ENCODE assay signal across 10 cellular contexts in genomic region chr7:149240637-149241036, GRCh38. TPM values are rescaled to one million over a fixed set of nuclear protein-coding genes. Genes with fewer than 3 reads are reported as not detected.
DNase-seq lines count a peak whose midpoint lies in the region; ATAC-seq, FAIRE-seq and TF ChIP-seq lines count a peak whose summit lies in the region.
"Had no signal": no experiment of that assay in that cellular context is flagged by ENCODE, and none has a peak within 500 bp of the region (broad histone marks: within the 10 kb centered on the region; RNA-seq: fewer than 3 reads in every experiment).

No MANE protein-coding gene starts in this region.

- TF ChIP-seq POLR2A in gastrocnemius medialis (IDR thresholded peaks at IDR 0.05), result no peak

- H3K27me3 ChIP-seq in H7 (ENCODE audit: control insufficient read depth, insufficient read depth, low read length), result 0 out of 2 replicates have a peak, but pooled peaks cover 1% of the 10 kb centered on the region
- H3K27me3 ChIP-seq in gastrocnemius medialis, result no peaks in the 10 kb centered on the region

- no peak for FAIRE-seq in D721Med (lab: Jason Lieb, UNC)

- peak overlapping the region; percentile 78; the same call in 1 of the 2 replicates for H3K27ac ChIP-seq in VCaP
- H3K27ac ChIP-seq in gastrocnemius medialis, result peak overlapping the region in 2 of 4 donors; percentile 84 to 91

- in situ Hi-C loops in gastrocnemius medialis (cut with MboI; ENCODE audit: low sequenced_read_pairs in 4 of 4), result no loop called here

- peaks cover 24 to 25% of the 10 kb centered on the region in 2 donors for H3K4me1 ChIP-seq in gastrocnemius medialis

- DNase-seq in H7 (no peak), fibroblast of the aortic adventitia (ENCODE audit: low read depth) (no peak), gastrocnemius medialis (no peak), NCI-H146 treated with DMSO at 0.1 percent for 48 hours (lab: John Stamatoyannopoulos, UW; ENCODE audit: unreplicated experiment) (no peak), mucosa of gallbladder (ENCODE audit: low spot score) (no peak), D721Med (ENCODE audit: insufficient read length, low spot score) (no peak)
- DNase-seq: amniotic stem cell, NCI-H2029 had no signal

- H3K9me3 ChIP-seq in gastrocnemius medialis, result no peaks in the 10 kb centered on the region

- ATAC-seq in gastrocnemius medialis (no peak), HG03457 (IDR thresholded peaks at IDR 0.05; ENCODE audit: unreplicated experiment) (no peak)

- H3K36me3 ChIP-seq in H7 (replicated peaks; ENCODE audit: control insufficient read depth, insufficient read depth, low read length) (no peaks in the 10 kb centered on the region; the same call in 1 of the 2 replicates), gastrocnemius medialis (no peaks in the 10 kb centered on the region)

- H3K4me3 ChIP-seq in H7 (ENCODE audit: insufficient read depth, low read depth, low read length), result peak overlapping the region; percentile 92
- H3K4me3 ChIP-seq in fibroblast of the aortic adventitia (ENCODE audit: low read depth, low read length), result peak overlapping the region; percentile 92
- peak overlapping the region; percentile 65 to 98 (median 90) for H3K4me3 ChIP-seq in gastrocnemius medialis

- no peak for TF ChIP-seq CTCF in VCaP (conservative IDR thresholded peaks at IDR 0.05)
- TF ChIP-seq CTCF in fibroblast of the aortic adventitia (IDR thresholded peaks at IDR 0.05; ENCODE audit: insufficient read depth, low read length), result no peak
- TF ChIP-seq CTCF in gastrocnemius medialis (IDR thresholded peaks at IDR 0.05 in 4 of 5, conservative IDR thresholded peaks at IDR 0.05 in 1 of 5), result no peak
- TF ChIP-seq CTCF in D721Med (IDR thresholded peaks at IDR 0.05; ENCODE audit: insufficient read depth, missing control alignments), result no peak

- intact Hi-C loops in gastrocnemius medialis (cut with DNase I; ENCODE audit: low total_unique reads), result no loop called here

RNA-seq across cellular contexts. Expression of gene ZNF212, which starts 1.2 kb away (rescaled TPM):
- total RNA-seq in H7 (2014; rRNA removed; shearing (Covaris generic)), result 9.7 and 10.7 TPM in 2 replicates
- total RNA-seq in fibroblast of the aortic adventitia (ENCODE audit: low replicate concordance) (5.6 and 14.3 TPM in 2 replicates), gastrocnemius medialis (1 to 10 TPM; 3.7 to 7.5 (median 4.7) TPM), mucosa of gallbladder (11.7 TPM)

RNA-seq across cellular contexts. Expression of gene ZNF783, which starts 21.4 kb away (rescaled TPM):
- 3.2 and 6.1 TPM in 2 replicates for total RNA-seq in H7 (2014; rRNA removed; shearing (Covaris generic))
- total RNA-seq in fibroblast of the aortic adventitia (ENCODE audit: low replicate concordance) (9.1 and 12.7 TPM in 2 replicates), gastrocnemius medialis (1 to 10 TPM; 3.4 to 7.1 (median 5.5) TPM), mucosa of gallbladder (17.3 TPM)

RNA-seq across cellular contexts. Expression of gene ZNF282, which starts 45.3 kb away (rescaled TPM):
- 32.8 and 34.1 TPM in 2 replicates for total RNA-seq in H7 (2014; rRNA removed; shearing (Covaris generic))
- total RNA-seq in fibroblast of the aortic adventitia (ENCODE audit: low replicate concordance) (15.5 and 31.9 TPM in 2 replicates), gastrocnemius medialis (10 to 100 TPM; 16.8 to 24.1 (median 23.0) TPM), mucosa of gallbladder (33.8 TPM)
